Comparison of ENCODE assay signal across 9 cellular contexts in the genomic region with DNA sequence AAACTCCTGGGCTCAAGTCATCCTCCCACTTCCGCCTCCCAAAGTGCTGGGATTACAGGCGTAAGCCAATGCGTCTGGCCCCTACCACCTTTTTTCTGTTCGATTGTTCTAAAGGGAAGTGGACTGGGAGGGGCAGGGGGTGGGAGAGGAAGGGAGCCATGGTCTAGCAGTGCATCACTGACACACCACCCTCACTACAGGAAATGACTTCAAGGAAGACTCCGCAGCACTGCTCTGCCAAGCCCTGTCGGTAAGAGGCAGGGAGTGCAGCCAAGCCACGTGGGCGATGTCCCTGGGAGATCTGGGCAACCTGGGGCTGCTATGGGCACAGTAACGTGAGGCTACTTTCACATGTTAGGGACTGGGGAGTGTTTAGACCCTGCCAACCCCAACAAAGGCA. TPM values are rescaled to one million over a fixed set of nuclear protein-coding genes. Genes with fewer than 3 reads are reported as not detected.
DNase-seq lines count a peak whose midpoint lies in the region; ATAC-seq and TF ChIP-seq lines count a peak whose summit lies in the region.
"Had no signal": no experiment of that assay in that cellular context is flagged by ENCODE, and none has a peak within 500 bp of the region (broad histone marks: within the 10 kb centered on the region; RNA-seq: fewer than 3 reads in every experiment).

No MANE protein-coding gene starts in this region.

- no peak overlapping the region for H3K4ac ChIP-seq in neuronal stem cell (ENCODE audit: low read length)

- H3K36me3 Mint-ChIP-seq in activated CD4-positive, alpha-beta T cell treated with anti-CD3 and anti-CD28 coated beads, Interleukin-2, amount 10 ng/mL, durations not matched to agents 24 days and 14 days (ENCODE audit: low read depth), result no peaks in the 10 kb centered on the region

- H3K27me3 ChIP-seq in neuronal stem cell (ENCODE audit: control insufficient read depth in 3 of 3, insufficient read depth in 3 of 3, low read depth in 1 of 3, low read length in 3 of 3), result no peaks in the 10 kb centered on the region
- H3K27me3 ChIP-seq in upper lobe of right lung, result peaks cover 7% of the 10 kb centered on the region

- peaks cover 0 to 2% of the 10 kb centered on the region in 2 donors for H3K4me1 ChIP-seq in neuronal stem cell (ENCODE audit: control insufficient read depth in 2 of 2, insufficient read depth in 1 of 2, low read depth in 1 of 2, low read length in 2 of 2)
- H3K4me1 ChIP-seq in upper lobe of right lung, result no peaks in the 10 kb centered on the region

- H3K36me3 ChIP-seq in neuronal stem cell (replicated peaks in 1 of 2; ENCODE audit: control insufficient read depth in 2 of 2, insufficient read depth in 2 of 2, low read length in 2 of 2) (no peaks in the 10 kb centered on the region), upper lobe of right lung (no peaks in the 10 kb centered on the region)

- DNase-seq in M059J (ENCODE audit: low read depth) (peak; percentile 56), dermis microvascular lymphatic vessel endothelial cell (ENCODE audit: low read depth in 2 of 2) (peak; percentile 78 to 81), neuronal stem cell (ENCODE audit: low spot score) (no peak), upper lobe of right lung (peak; percentile 74)
- peak; percentile 86 for DNase-seq in activated CD4-positive, alpha-beta T cell treated with anti-CD3 and anti-CD28 coated beads, Interleukin-2, amount 10 ng/mL, durations not matched to agents 24 days and 14 days

- H3K4me2 ChIP-seq in neuronal stem cell (ENCODE audit: insufficient read depth, low read length, poor library complexity, severe bottlenecking), result no peak overlapping the region

- H3K27ac ChIP-seq in neuronal stem cell (replicated peaks; ENCODE audit: low read length) (no peak overlapping the region), upper lobe of right lung (peak overlapping the region; percentile 65)

- H3K4me3 ChIP-seq in neuronal stem cell (ENCODE audit: low read length in 2 of 2), result peak overlapping the region in 1 of 2 donors; percentile 8
- no peak overlapping the region for H3K4me3 ChIP-seq in upper lobe of right lung
- H3K4me3 ChIP-seq: skin epidermis had no signal

- H3K9ac ChIP-seq in neuronal stem cell (ENCODE audit: low read depth, low read length, poor library complexity), result no peak overlapping the region

- no peak overlapping the region for H2AK5ac ChIP-seq in neuronal stem cell (ENCODE audit: low read depth, low read length)

- peak; percentile 46 for TF ChIP-seq CTCF in upper lobe of right lung (IDR thresholded peaks at IDR 0.05)

- ATAC-seq in upper lobe of right lung (peak; percentile 96), HG03378 (IDR thresholded peaks at IDR 0.05; ENCODE audit: unreplicated experiment) (no peak), GM18907 (IDR thresholded peaks at IDR 0.05; ENCODE audit: unreplicated experiment) (no peak), GM19035 (IDR thresholded peaks at IDR 0.05; ENCODE audit: unreplicated experiment) (no peak)

- H3K4me1 Mint-ChIP-seq in activated CD4-positive, alpha-beta T cell treated with anti-CD3 and anti-CD28 coated beads, Interleukin-2, amount 10 ng/mL, durations not matched to agents 24 days and 14 days, result peaks cover 9% of the 10 kb centered on the region

- H2BK120ac ChIP-seq in neuronal stem cell (ENCODE audit: low read depth, low read length), result no peak overlapping the region

- H2BK15ac ChIP-seq in neuronal stem cell (ENCODE audit: low read length), result no peak overlapping the region

- peak overlapping the region; percentile 42 for H3K4me3 Mint-ChIP-seq in activated CD4-positive, alpha-beta T cell treated with anti-CD3 and anti-CD28 coated beads, Interleukin-2, amount 10 ng/mL, durations not matched to agents 24 days and 14 days

- intact Hi-C loops in activated CD4-positive, alpha-beta T cell treated with anti-CD3 and anti-CD28 coated beads, Interleukin-2, amount 10 ng/mL, durations not matched to agents 24 days and 14 days (cut with micrococcal nuclease), result no loop called here
- intact Hi-C loops in upper lobe of right lung (cut with DNase I), result no loop called here

- no peak overlapping the region for H2BK5ac ChIP-seq in neuronal stem cell (ENCODE audit: low read length)

- peak overlapping the region; percentile 80 for H3K27ac Mint-ChIP-seq in activated CD4-positive, alpha-beta T cell treated with anti-CD3 and anti-CD28 coated beads, Interleukin-2, amount 10 ng/mL, durations not matched to agents 24 days and 14 days

- H3K14ac ChIP-seq in neuronal stem cell (ENCODE audit: low read length), result no peak overlapping the region

- peak overlapping the region; percentile 70 for H3K18ac ChIP-seq in neuronal stem cell (ENCODE audit: low read length)

- no peaks in the 10 kb centered on the region for H3K9me3 ChIP-seq in neuronal stem cell (replicated peaks in 1 of 2; ENCODE audit: control insufficient read depth in 2 of 2, insufficient read depth in 1 of 2, low read depth in 1 of 2, low read length in 2 of 2)
- H3K9me3 ChIP-seq in upper lobe of right lung, result no peaks in the 10 kb centered on the region

- peaks cover 23% of the 10 kb centered on the region for H3K27me3 Mint-ChIP-seq in activated CD4-positive, alpha-beta T cell treated with anti-CD3 and anti-CD28 coated beads, Interleukin-2, amount 10 ng/mL, durations not matched to agents 24 days and 14 days

- no peak overlapping the region for H4K91ac ChIP-seq in neuronal stem cell (ENCODE audit: low read depth, low read length, poor library complexity)

- H3K79me1 ChIP-seq in neuronal stem cell (ENCODE audit: low read depth, low read length), result no peaks in the 10 kb centered on the region

- H3K9me3 Mint-ChIP-seq in activated CD4-positive, alpha-beta T cell treated with anti-CD3 and anti-CD28 coated beads, Interleukin-2, amount 10 ng/mL, durations not matched to agents 24 days and 14 days, result peaks cover 5% of the 10 kb centered on the region

- WGBS in neuronal stem cell (ENCODE audit: extremely low coverage in 2 of 2, insufficient read length in 2 of 2, insufficient replicate concordance in 1 of 2), 2 donors, result no CpG with 5 or more reads among the region's 9 CpGs

- H3K23ac ChIP-seq in neuronal stem cell (ENCODE audit: low read depth, low read length, poor library complexity), result no peak overlapping the region

- H2BK12ac ChIP-seq in neuronal stem cell (ENCODE audit: low read length), result no peak overlapping the region

- H2AFZ ChIP-seq in neuronal stem cell (ENCODE audit: low read length), result peak overlapping the region; percentile 71

- H4K8ac ChIP-seq in neuronal stem cell (ENCODE audit: low read depth, low read length), result no peak overlapping the region

RNA-seq across cellular contexts. Expression of a gene that starts 18.0 kb away (rescaled TPM):
- total RNA-seq in M059J (2014; rRNA removed; shearing (Covaris generic)), result not detected in 2 replicates
- not detected in 2 replicates for total RNA-seq in activated CD4-positive, alpha-beta T cell treated with anti-CD3 and anti-CD28 coated beads, Interleukin-2, amount 10 ng/mL, durations not matched to agents 24 days and 14 days
- total RNA-seq in dermis microvascular lymphatic vessel endothelial cell, result not detected in 2 replicates
- polyA plus RNA-seq in neuronal stem cell (2013, experiment 1 of 2), result not detected
- not detected for polyA plus RNA-seq in neuronal stem cell (2013, experiment 2 of 2)
- total RNA-seq in upper lobe of right lung, result not detected

RNA-seq across cellular contexts. Expression of a gene that starts 31.5 kb away (rescaled TPM):
- total RNA-seq in M059J (2014; rRNA removed; shearing (Covaris generic)), result 1.0 and 6.6 TPM in 2 replicates
- total RNA-seq in activated CD4-positive, alpha-beta T cell treated with anti-CD3 and anti-CD28 coated beads, Interleukin-2, amount 10 ng/mL, durations not matched to agents 24 days and 14 days, result 16.4 and 17.2 TPM in 2 replicates
- total RNA-seq in dermis microvascular lymphatic vessel endothelial cell (4.0 and 5.2 TPM in 2 replicates), upper lobe of right lung (24.1 TPM)
- 14.7 TPM for polyA plus RNA-seq in neuronal stem cell (2013, experiment 1 of 2)
- polyA plus RNA-seq in neuronal stem cell (2013, experiment 2 of 2), result 13.5 TPM
